Comparison of ENCODE assay signal across 10 cellular contexts in the genomic region with DNA sequence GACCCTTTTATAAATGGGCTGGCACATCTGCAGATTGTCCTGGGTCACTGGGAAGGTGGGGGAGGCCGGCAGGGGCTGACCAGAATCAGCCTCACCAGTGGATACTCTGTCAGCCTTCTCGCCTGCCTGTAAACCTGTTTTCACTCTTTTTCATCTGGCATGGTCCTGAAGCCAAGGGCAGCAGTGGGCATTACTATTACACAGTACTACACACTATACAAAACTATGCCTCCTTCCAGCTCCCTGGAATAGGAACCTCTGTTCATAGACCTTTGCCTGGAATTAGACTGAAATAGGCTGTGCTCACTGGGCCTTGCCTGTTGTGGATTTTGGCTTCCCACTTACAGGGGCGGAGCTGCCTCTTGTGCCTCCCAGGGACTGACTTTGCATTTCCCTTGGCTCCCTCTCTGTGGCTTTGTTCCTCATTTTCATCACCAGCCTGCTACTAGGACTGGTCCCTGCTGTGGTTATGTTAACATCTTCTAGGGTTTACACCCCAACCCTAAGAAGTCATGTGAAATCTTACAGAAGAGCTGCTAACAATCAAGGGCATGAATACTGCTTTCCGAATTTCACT.
A peak's percentile ranks its signal among the peaks of the same experiment; 100 is the strongest.
DNase-seq lines count a peak whose midpoint lies in the region; ATAC-seq, FAIRE-seq and TF ChIP-seq lines count a peak whose summit lies in the region.
"Had no signal": no experiment of that assay in that cellular context is flagged by ENCODE, and none has a peak within 500 bp of the region (broad histone marks: within the 10 kb centered on the region; RNA-seq: fewer than 3 reads in every experiment).

No MANE protein-coding gene starts in this region.

- H3K4me3 ChIP-seq in Karpas-422 (ENCODE audit: low read length) (no peak overlapping the region), astrocyte of the spinal cord (ENCODE audit: low read depth, low read length) (no peak overlapping the region), kidney (ENCODE audit: low read length in 2 of 2) (no peak overlapping the region), trophoblast cell (ENCODE audit: low read depth, low read length) (no peak overlapping the region)

- H2BK120ac ChIP-seq in trophoblast cell (ENCODE audit: insufficient read depth, low read length, poor library complexity): no peak overlapping the region

- ATAC-seq in HG03280 (IDR thresholded peaks at IDR 0.05; ENCODE audit: unreplicated experiment): no peak
- ATAC-seq: activated T-cell treated with anti-CD3 and anti-CD28 coated beads, Interleukin-2, amount 50 U/mL, for 4 hours; stimulated activated effector memory CD8-positive, alpha-beta T cell treated with anti-CD3 and anti-CD28 coated beads, Interleukin-12 subunit alpha, Interleukin-12 subunit beta, amount 100 ng/mL, for 72 hours had no signal

- no peak overlapping the region for H3K4ac ChIP-seq in trophoblast cell (ENCODE audit: low read depth, low read length)

- no peaks in the 10 kb centered on the region for H3K27me3 ChIP-seq in Karpas-422 (ENCODE audit: low read length)
- no peaks in the 10 kb centered on the region for H3K27me3 ChIP-seq in trophoblast cell (ENCODE audit: insufficient read depth, low read length)

- no peaks in the 10 kb centered on the region for H3K36me3 ChIP-seq in Karpas-422 (ENCODE audit: insufficient read depth, low read length)
- no peaks in the 10 kb centered on the region for H3K36me3 ChIP-seq in kidney (ENCODE audit: control insufficient read depth in 1 of 2, insufficient read depth in 2 of 2, low read length in 2 of 2)
- peaks cover 0 to 2% of the 10 kb centered on the region in 2 experiments for H3K36me3 ChIP-seq in trophoblast cell (ENCODE audit: control insufficient read depth in 1 of 2, insufficient read depth in 2 of 2, low read length in 2 of 2)

- peaks cover 8% of the 10 kb centered on the region for H3K4me1 ChIP-seq in Karpas-422 (ENCODE audit: low read length)
- H3K4me1 ChIP-seq in kidney (ENCODE audit: control insufficient read depth in 1 of 2, insufficient read depth in 1 of 2, low read depth in 1 of 2, low read length in 2 of 2): peaks cover 7 to 18% of the 10 kb centered on the region in 2 donors
- peaks cover 2 to 6% of the 10 kb centered on the region in 2 experiments for H3K4me1 ChIP-seq in trophoblast cell (ENCODE audit: control insufficient read depth in 1 of 2, insufficient read depth in 2 of 2, low read length in 2 of 2)

- DNase-seq in Karpas-422 (peak; percentile 53), astrocyte of the spinal cord (ENCODE audit: low read depth, low spot score) (peak; percentile 77), kidney (peak; percentile 77), stromal cell of bone marrow (ENCODE audit: low read depth) (peak; percentile 63), GM13977 (ENCODE audit: low spot score) (no peak), 8988T (no peak), trophoblast cell (no peak)
- DNase-seq: activated T-cell treated with anti-CD3 and anti-CD28 coated beads, Interleukin-2, amount 50 U/mL, for 4 hours had no signal

- H3K18ac ChIP-seq in trophoblast cell (ENCODE audit: low read length): no peak overlapping the region

- no peak overlapping the region for H3K23ac ChIP-seq in trophoblast cell (ENCODE audit: low read length)

- no peak overlapping the region for H4K8ac ChIP-seq in trophoblast cell (ENCODE audit: low read depth, low read length)

- H2AFZ ChIP-seq in Karpas-422 (ENCODE audit: low read length): no peak overlapping the region
- H2AFZ ChIP-seq in trophoblast cell (ENCODE audit: insufficient read depth, low read length, poor library complexity): no peak overlapping the region

- no peak overlapping the region for H4K91ac ChIP-seq in trophoblast cell (ENCODE audit: low read depth, low read length)

- WGBS in trophoblast cell (ENCODE audit: extremely low coverage, insufficient coverage, insufficient read length): no CpG with 5 or more reads among the region's 4 CpGs

- H3K4me2 ChIP-seq in Karpas-422 (ENCODE audit: low read depth, low read length, poor library complexity, severe bottlenecking): peak overlapping the region; percentile 33
- no peak overlapping the region for H3K4me2 ChIP-seq in trophoblast cell (ENCODE audit: low read length)

- H3K79me2 ChIP-seq in Karpas-422 (ENCODE audit: low read length): no peaks in the 10 kb centered on the region
- peaks cover 4% of the 10 kb centered on the region for H3K79me2 ChIP-seq in trophoblast cell (ENCODE audit: control insufficient read depth, insufficient read depth, low read length, poor library complexity)

- no peak overlapping the region for H2BK12ac ChIP-seq in trophoblast cell (ENCODE audit: low read length)

- intact Hi-C loops in kidney (cut with DNase I): no loop called here

- H3K27ac ChIP-seq in Karpas-422 (ENCODE audit: low read length) (no peak overlapping the region), kidney (ENCODE audit: low read depth in 2 of 2, low read length in 2 of 2) (no peak overlapping the region), trophoblast cell (ENCODE audit: low read depth, low read length) (no peak overlapping the region)

- H3K9ac ChIP-seq in Karpas-422 (ENCODE audit: low read length) (no peak overlapping the region), kidney (ENCODE audit: low read length in 2 of 2) (no peak overlapping the region), trophoblast cell (ENCODE audit: low read length) (no peak overlapping the region)

- H4K20me1 ChIP-seq in Karpas-422 (ENCODE audit: insufficient read depth, low read depth, low read length): no peaks in the 10 kb centered on the region

- peaks cover 3% of the 10 kb centered on the region for H3K79me1 ChIP-seq in trophoblast cell (ENCODE audit: low read length)

- H2AK5ac ChIP-seq in trophoblast cell (ENCODE audit: low read length): no peak overlapping the region

- no peak overlapping the region for H4K12ac ChIP-seq in trophoblast cell (ENCODE audit: low read depth, low read length)

- no peak for FAIRE-seq in kidney (lab: Jason Lieb, UNC)

- no peaks in the 10 kb centered on the region for H3K9me3 ChIP-seq in Karpas-422 (ENCODE audit: low read length)
- H3K9me3 ChIP-seq in kidney (ENCODE audit: control insufficient read depth in 1 of 2, low read length in 2 of 2): no peaks in the 10 kb centered on the region
- no peaks in the 10 kb centered on the region for H3K9me3 ChIP-seq in trophoblast cell (ENCODE audit: insufficient read depth, low read depth, low read length)

- in situ Hi-C loops in astrocyte of the spinal cord (cut with HindIII; ENCODE audit: low sequenced_read_pairs): no loop called here
- in situ Hi-C loops in GM13977 (cut with MboI; ENCODE audit: low pct_unique_long_range_greater_than_20kb, low sequenced_read_pairs, unreplicated experiment): no loop called here

- no peaks in the 10 kb centered on the region for H3K9me2 ChIP-seq in Karpas-422 (replicated peaks; ENCODE audit: insufficient read depth, low read length)

- no peak overlapping the region for H2BK5ac ChIP-seq in trophoblast cell (ENCODE audit: low read depth, low read length, poor library complexity)

- H3K14ac ChIP-seq in trophoblast cell (ENCODE audit: low read length): no peak overlapping the region

- TF ChIP-seq CTCF in astrocyte of the spinal cord (IDR thresholded peaks at IDR 0.05; ENCODE audit: low read depth, low read length) (no peak), kidney (IDR thresholded peaks at IDR 0.05; ENCODE audit: borderline replicate concordance, extremely low read depth, insufficient read depth) (no peak), GM13977 (IDR thresholded peaks at IDR 0.05; ENCODE audit: extremely low read depth, insufficient read depth, missing control alignments) (no peak)

Comparison
In these comparisons a context has a peak if more than half of its experiments do, and no peak if none do; other contexts are left out.
1. DNase-seq: peak in Karpas-422 (single experiment), astrocyte of the spinal cord (single experiment), kidney (single experiment) and stromal cell of bone marrow (single experiment); none in GM13977 (single experiment), 8988T (single experiment) and trophoblast cell (0 of 2).